28 cellular contexts compared by ENCODE assay signal in genomic region chr5:68077349-68077894, GRCh38.
"Had no signal": no experiment of that assay in that cellular context is flagged by ENCODE, and none has a peak within 500 bp of the region (broad histone marks: within the 10 kb centered on the region; RNA-seq: fewer than 3 reads in every experiment).

No MANE protein-coding gene starts in this region.

- H3K36me3 ChIP-seq: adrenal gland, esophagus squamous epithelium, heart right ventricle, right atrium auricular region, stomach, thyroid gland had no signal

- H3K27ac Mint-ChIP-seq: activated CD4-positive, alpha-beta memory T cell treated with anti-CD3 and anti-CD28 coated beads for 36 hours; activated naive CD4-positive, alpha-beta T cell treated with anti-CD3 and anti-CD28 coated beads for 36 hours; activated naive CD8-positive, alpha-beta T cell treated with anti-CD3 and anti-CD28 coated beads for 36 hours; activated T-helper 1 cell treated with anti-CD3 and anti-CD28 coated beads, Interleukin-12 subunit alpha, Interleukin-12 subunit beta, Interleukin-2, Interleukin-4 antibody, amounts not matched to agents 30 ng/mL and 10 ng/mL and 1 ng/mL, durations not matched to agents 14 hours and 24 hours and 36 hours; stimulated activated naive B cell treated with anti-CD40 and anti-IgM and Interleukin-4, amounts not matched to agents 10 μg/mL and 1 μg/mL and 100 μg/mL, for 72 hours had no signal

- H3K9me3 Mint-ChIP-seq: activated CD4-positive, alpha-beta memory T cell treated with anti-CD3 and anti-CD28 coated beads for 36 hours; activated naive CD4-positive, alpha-beta T cell treated with anti-CD3 and anti-CD28 coated beads for 36 hours; activated naive CD8-positive, alpha-beta T cell treated with anti-CD3 and anti-CD28 coated beads for 36 hours; activated T-helper 1 cell treated with anti-CD3 and anti-CD28 coated beads, Interleukin-12 subunit alpha, Interleukin-12 subunit beta, Interleukin-2, Interleukin-4 antibody, amounts not matched to agents 30 ng/mL and 10 ng/mL and 1 ng/mL, durations not matched to agents 14 hours and 24 hours and 36 hours; naive thymus-derived CD4-positive, alpha-beta T cell; stimulated activated naive B cell treated with anti-CD40 and anti-IgM and Interleukin-4, amounts not matched to agents 10 μg/mL and 1 μg/mL and 100 μg/mL, for 72 hours had no signal

- H3K9ac ChIP-seq: parathyroid adenoma had no signal

- H3K27ac ChIP-seq: adrenal gland, body of pancreas, epithelial cell of prostate, esophagus squamous epithelium, heart right ventricle, parathyroid adenoma, right atrium auricular region, stomach, thyroid gland, VCaP had no signal

- H3K27me3 Mint-ChIP-seq: activated CD4-positive, alpha-beta memory T cell treated with anti-CD3 and anti-CD28 coated beads for 36 hours; activated naive CD8-positive, alpha-beta T cell treated with anti-CD3 and anti-CD28 coated beads for 36 hours; stimulated activated naive B cell treated with anti-CD40 and anti-IgM and Interleukin-4, amounts not matched to agents 10 μg/mL and 1 μg/mL and 100 μg/mL, for 72 hours had no signal

- ATAC-seq: activated CD4-positive, CD25-positive, alpha-beta regulatory T cell treated with anti-CD3 and anti-CD28 coated beads, Interleukin-2, amount 50 U/mL, for 24 hours; body of pancreas; heart right ventricle; naive thymus-derived CD4-positive, alpha-beta T cell; stimulated activated naive B cell treated with anti-CD40 and anti-IgM and Interleukin-4, amounts not matched to agents 10 μg/mL and 1 μg/mL and 100 μg/mL, for 72 hours had no signal

- DNase-seq: activated CD4-positive, alpha-beta memory T cell treated with anti-CD3 and anti-CD28 coated beads for 36 hours; activated CD4-positive, alpha-beta T cell treated with anti-CD3 and anti-CD28 coated beads for 48 hours; activated CD8-positive, alpha-beta memory T cell treated with anti-CD3 and anti-CD28 coated beads, Interleukin-2, amount 50 U/mL, for 4 hours; activated effector memory CD4-positive, alpha-beta T cell treated with anti-CD3 and anti-CD28 coated beads, Interleukin-2, amount 50 U/mL, for 16 hours; activated naive CD4-positive, alpha-beta T cell treated with anti-CD3 and anti-CD28 coated beads for 36 hours; activated naive CD8-positive, alpha-beta T cell treated with anti-CD3 and anti-CD28 coated beads for 36 hours; activated T-cell treated with anti-CD3 and anti-CD28 coated beads, Interleukin-2, amount 50 U/mL, for 1 hour; aorta; body of pancreas; effector CD8-positive, alpha-beta T cell; esophagus squamous epithelium; foreskin melanocyte; heart right ventricle; midbrain; naive thymus-derived CD4-positive, alpha-beta T cell; occipital lobe; stimulated activated CD4-positive, alpha-beta T cell treated with anti-CD3 and anti-CD28 coated beads, Interleukin-15, amount 100 ng/mL, for 24 hours; stimulated activated CD4-positive, alpha-beta T cell treated with anti-CD3 and anti-CD28 coated beads, Interleukin-2, amount 100 ng/mL, for 24 hours; stimulated activated naive B cell treated with anti-CD40 and anti-IgM and Interleukin-4, amounts not matched to agents 10 μg/mL and 1 μg/mL and 100 μg/mL, for 72 hours; stomach; thyroid gland had no signal

- H3K4me1 ChIP-seq: adrenal gland, body of pancreas, esophagus squamous epithelium, thyroid gland had no signal

- H2AFZ ChIP-seq: parathyroid adenoma had no signal

- H3K79me2 ChIP-seq: parathyroid adenoma had no signal

- H3K36me3 Mint-ChIP-seq: activated CD4-positive, alpha-beta memory T cell treated with anti-CD3 and anti-CD28 coated beads for 36 hours; activated naive CD8-positive, alpha-beta T cell treated with anti-CD3 and anti-CD28 coated beads for 36 hours; naive thymus-derived CD4-positive, alpha-beta T cell; stimulated activated naive B cell treated with anti-CD40 and anti-IgM and Interleukin-4, amounts not matched to agents 10 μg/mL and 1 μg/mL and 100 μg/mL, for 72 hours had no signal

- H3K4me3 ChIP-seq: adrenal gland, body of pancreas, esophagus squamous epithelium, heart right ventricle, right atrium auricular region, stomach, thyroid gland had no signal

- H3K4me1 Mint-ChIP-seq: activated naive CD8-positive, alpha-beta T cell treated with anti-CD3 and anti-CD28 coated beads for 36 hours had no signal

- H3K4me3 Mint-ChIP-seq: activated CD4-positive, alpha-beta memory T cell treated with anti-CD3 and anti-CD28 coated beads for 36 hours; activated naive CD4-positive, alpha-beta T cell treated with anti-CD3 and anti-CD28 coated beads for 36 hours; activated naive CD8-positive, alpha-beta T cell treated with anti-CD3 and anti-CD28 coated beads for 36 hours; activated T-helper 1 cell treated with anti-CD3 and anti-CD28 coated beads, Interleukin-12 subunit alpha, Interleukin-12 subunit beta, Interleukin-2, Interleukin-4 antibody, amounts not matched to agents 30 ng/mL and 10 ng/mL and 1 ng/mL, durations not matched to agents 14 hours and 24 hours and 36 hours; naive thymus-derived CD4-positive, alpha-beta T cell; stimulated activated naive B cell treated with anti-CD40 and anti-IgM and Interleukin-4, amounts not matched to agents 10 μg/mL and 1 μg/mL and 100 μg/mL, for 72 hours had no signal

- H3K9me3 ChIP-seq: adrenal gland, body of pancreas, esophagus squamous epithelium, heart right ventricle, right atrium auricular region, stomach, thyroid gland had no signal

- H3K27me3 ChIP-seq: adrenal gland, body of pancreas, esophagus squamous epithelium, heart right ventricle, right atrium auricular region, stomach, thyroid gland had no signal
